In the genomic region with DNA sequence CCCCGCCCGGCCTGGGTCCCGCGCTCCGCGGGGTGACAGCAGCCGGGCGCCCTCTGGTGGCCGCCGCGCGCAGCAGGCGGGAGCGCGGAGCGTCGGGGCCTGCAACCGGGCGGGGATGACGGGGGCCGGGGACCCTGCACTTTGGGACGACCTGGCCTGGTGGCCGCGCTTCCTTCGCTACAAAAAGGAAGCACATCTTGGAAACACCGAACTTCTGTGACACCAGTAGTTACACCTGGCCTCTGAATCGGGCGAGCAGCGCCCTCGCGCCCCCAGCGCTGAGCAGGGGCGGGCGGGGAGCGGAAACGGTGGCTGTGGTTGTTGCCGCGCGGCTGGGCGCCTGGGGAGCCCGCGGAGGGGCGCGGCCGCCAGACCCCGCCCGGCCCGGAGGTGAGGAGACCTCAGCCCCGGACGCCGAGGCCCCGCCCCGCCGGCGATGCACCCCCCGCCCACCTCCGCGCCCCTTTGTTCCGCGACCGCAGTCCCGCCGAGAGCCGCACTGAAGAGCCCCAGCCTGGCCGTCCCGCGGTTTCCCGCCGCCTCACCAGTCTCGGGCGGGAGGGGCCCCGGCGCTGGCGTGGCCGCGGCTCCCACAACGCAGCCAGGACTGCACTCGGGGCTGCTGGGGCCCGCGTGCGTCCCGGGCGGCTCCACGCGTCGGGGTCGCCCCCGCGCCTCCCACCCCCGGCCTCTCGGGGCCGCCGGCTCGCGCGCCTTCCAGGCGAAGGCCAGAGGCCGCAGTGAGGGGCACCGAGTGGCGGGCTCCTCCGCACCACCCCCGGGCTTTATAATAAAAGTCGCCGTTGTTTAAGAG, we compare ENCODE assay signal across 8 cellular contexts. TPM values are rescaled to one million over a fixed set of nuclear protein-coding genes. Genes with fewer than 3 reads are reported as not detected.
DNase-seq lines count a peak whose midpoint lies in the region; ATAC-seq lines count a peak whose summit lies in the region.

No MANE protein-coding gene starts in this region.

- no peak overlapping the region for H2BK15ac ChIP-seq in mesendoderm (replicated peaks; ENCODE audit: low read depth)

- peak overlapping the region; percentile 59 for H4K8ac ChIP-seq in mesendoderm (ENCODE audit: low read depth, low read length)

- no peaks in the 10 kb centered on the region for H3K27me3 ChIP-seq in mesendoderm (ENCODE audit: insufficient read depth, low read length, poor library complexity)

- peak overlapping the region; percentile 96 for H3K4ac ChIP-seq in mesendoderm (ENCODE audit: low read depth, low read length)

- H3K4me3 ChIP-seq in mesendoderm (ENCODE audit: low read length) = peak overlapping the region; percentile 71

- peak overlapping the region; percentile 96 for H3K18ac ChIP-seq in mesendoderm (ENCODE audit: low read length)

- no peaks in the 10 kb centered on the region for H3K79me2 ChIP-seq in mesendoderm (ENCODE audit: control insufficient read depth, insufficient read depth, low read length)

- H2BK120ac ChIP-seq in mesendoderm (ENCODE audit: low read depth, low read length) = peak overlapping the region; percentile 78

- H3K36me3 ChIP-seq in mesendoderm (ENCODE audit: control insufficient read depth, insufficient read depth, low read length) = no peaks in the 10 kb centered on the region

- H3K79me1 ChIP-seq in mesendoderm (ENCODE audit: low read length) = no peaks in the 10 kb centered on the region

- H3K56ac ChIP-seq in mesendoderm (ENCODE audit: low read length) = peak overlapping the region; percentile 99

- no CpG with 5 or more reads among the region's 104 CpGs for WGBS in mesendoderm (ENCODE audit: extremely low coverage, insufficient coverage, low lambda C conversion rate)

- peak overlapping the region; percentile 98 for H3K27ac ChIP-seq in mesendoderm (ENCODE audit: low read depth, low read length)

- ATAC-seq in GM18873 (IDR thresholded peaks at IDR 0.05; ENCODE audit: low FRiP score, unreplicated experiment) = peak; percentile 41
- peak; percentile 47 for ATAC-seq in HG03108 (IDR thresholded peaks at IDR 0.05; ENCODE audit: unreplicated experiment)

- DNase-seq in AML-193 (lab: John Stamatoyannopoulos, UW) = peak; percentile 13 to 33
- peak; percentile 86 for DNase-seq in NCI-H345 (lab: John Stamatoyannopoulos, UW)
- peak; percentile 69 for DNase-seq in activated CD4-positive, alpha-beta T cell treated with anti-CD3 and anti-CD28 coated beads, Interleukin-2, amount 50 U/mL, for 1 hour
- DNase-seq in effector CD4-positive, alpha-beta T cell = peak; percentile 66
- peak; percentile 87 for DNase-seq in mesendoderm
- DNase-seq in stimulated activated CD8-positive, alpha-beta memory T cell treated with anti-CD3 and anti-CD28 coated beads, Interleukin-2, amount 100 ng/mL, for 48 hours (ENCODE audit: low read depth in 2 of 2) = peak; percentile 57 to 67

- peak overlapping the region; percentile 98 for H2BK5ac ChIP-seq in mesendoderm (ENCODE audit: low read length)

- peaks cover 3% of the 10 kb centered on the region for H3K4me1 ChIP-seq in mesendoderm (ENCODE audit: control insufficient read depth, low read depth, low read length)

- no peak overlapping the region for H2AK5ac ChIP-seq in mesendoderm (ENCODE audit: low read length)

- H3K23ac ChIP-seq in mesendoderm (ENCODE audit: low read length) = peak overlapping the region; percentile 57

- H3K4me2 ChIP-seq in mesendoderm (ENCODE audit: low read length) = peak overlapping the region; percentile 92

- no peak overlapping the region for H4K5ac ChIP-seq in mesendoderm (ENCODE audit: low read length)

- peak overlapping the region; percentile 92 for H3K9ac ChIP-seq in mesendoderm (ENCODE audit: low read length)

RNA-seq across cellular contexts. Expression of gene H3-3A, which starts 59.3 kb away (rescaled TPM):
- polyA plus RNA-seq in mesendoderm (2013, experiment 1 of 2) = 2,059 TPM
- 2,049 TPM for polyA plus RNA-seq in mesendoderm (2013, experiment 2 of 2)

Comparison
In these comparisons a context has a peak if more than half of its experiments do, and no peak if none do; other contexts are left out.
1. Peak in every context shown above with its lines: DNase-seq, ATAC-seq, H3K4me3 ChIP-seq and H3K27ac ChIP-seq.
2. DNase-seq: peak in every context shown above with its lines; median percentile 87 in mesendoderm; 86 in NCI-H345; 69 in activated CD4-positive, alpha-beta T cell treated with anti-CD3 and anti-CD28 coated beads, Interleukin-2, amount 50 U/mL, for 1 hour; 66 in effector CD4-positive, alpha-beta T cell; 62 in stimulated activated CD8-positive, alpha-beta memory T cell treated with anti-CD3 and anti-CD28 coated beads, Interleukin-2, amount 100 ng/mL, for 48 hours; 23 in AML-193.